16 cellular contexts compared by ENCODE assay signal in genomic region chr4:52873191-52873590, GRCh38. TPM values are rescaled to one million over a fixed set of nuclear protein-coding genes. Genes with fewer than 3 reads are reported as not detected.
DNase-seq lines count a peak whose midpoint lies in the region; ATAC-seq and TF ChIP-seq lines count a peak whose summit lies in the region.
"Had no signal": no experiment of that assay in that cellular context is flagged by ENCODE, and none has a peak within 500 bp of the region (broad histone marks: within the 10 kb centered on the region; RNA-seq: fewer than 3 reads in every experiment).

No MANE protein-coding gene starts in this region.

- H3K4me1 ChIP-seq in HUES6 (ENCODE audit: control insufficient read depth, insufficient read depth, low read length) (peaks cover 50% of the 10 kb centered on the region), stomach (peaks cover 6 to 38% (median 17%) of the 10 kb centered on the region in 4 donors)
- H3K4me1 ChIP-seq: parathyroid adenoma had no signal

- DNase-seq in SK-MEL-5 (ENCODE audit: low read depth, low spot score) (peak; percentile 60), left kidney (ENCODE audit: low read depth, low spot score) (peak; percentile 75), stomach (peak; percentile 28), NCI-H1694 (lab: John Stamatoyannopoulos, UW) (no peak), KG1 (lab: John Stamatoyannopoulos, UW) (no peak)
- DNase-seq: activated CD4-positive, alpha-beta T cell treated with anti-CD3 and anti-CD28 coated beads, Interleukin-2, amount 10 ng/mL, durations not matched to agents 24 days and 14 days; activated naive CD8-positive, alpha-beta T cell treated with anti-CD3 and anti-CD28 coated beads for 36 hours; activated T-cell treated with anti-CD3 and anti-CD28 coated beads, Interleukin-2, amount 50 U/mL, for 1 hour; EL; NCI-H1048; NCI-H446 had no signal

- WGBS in stomach, 5 donors = 34 to 58% (median 35%) methylated on average over 1 of the region's 1 CpG

- no peak for TF ChIP-seq CTCF in stomach (IDR thresholded peaks at IDR 0.05)

- no peak overlapping the region for H3K9ac ChIP-seq in HUES6 (ENCODE audit: low read length)
- H3K9ac ChIP-seq: parathyroid adenoma had no signal

- no peak for TF ChIP-seq EP300 in stomach (IDR thresholded peaks at IDR 0.05)

- no peaks in the 10 kb centered on the region for H3K27me3 ChIP-seq in HUES6 (ENCODE audit: control insufficient read depth, insufficient read depth, low read length)
- no peaks in the 10 kb centered on the region for H3K27me3 ChIP-seq in stomach

- H3K27ac ChIP-seq in HUES6 (ENCODE audit: low read depth, low read length) (0 out of 2 replicates have a peak overlapping the region, but pooled peaks have one; percentile 9), stomach (no peak overlapping the region)
- H3K27ac ChIP-seq: parathyroid adenoma, thoracic aorta had no signal

- no peak overlapping the region; the same call in 1 of the 2 replicates for H3K4me3 ChIP-seq in HUES6 (ENCODE audit: low read depth, low read length)
- H3K4me3 ChIP-seq in stomach = no peak overlapping the region
- H3K4me3 ChIP-seq: thoracic aorta had no signal

- H3K36me3 ChIP-seq in HUES6 (ENCODE audit: control insufficient read depth, insufficient read depth, low read length) (no peaks in the 10 kb centered on the region), stomach (no peaks in the 10 kb centered on the region)
- H3K36me3 ChIP-seq: thoracic aorta had no signal

- no peak for TF ChIP-seq POLR2A in stomach (IDR thresholded peaks at IDR 0.05)

- intact Hi-C loops in stomach (cut with DNase I; ENCODE audit: low total_unique reads) = no loop called here

- H3K9me3 ChIP-seq in HUES6 (ENCODE audit: control insufficient read depth, insufficient read depth, low read depth, low read length) = no peaks in the 10 kb centered on the region
- H3K9me3 ChIP-seq in stomach = no peaks in the 10 kb centered on the region
- H3K9me3 ChIP-seq: thoracic aorta had no signal

- ATAC-seq in GM18858 (IDR thresholded peaks at IDR 0.05; ENCODE audit: unreplicated experiment) = no peak
- ATAC-seq: Panc1 had no signal

- in situ Hi-C loops in SK-MEL-5 (cut with HindIII; ENCODE audit: low pct_unique_long_range_greater_than_20kb, low sequenced_read_pairs) = no loop called here

RNA-seq across cellular contexts. Expression of gene RASL11B, which starts 11.1 kb away (rescaled TPM):
- 0.05 and 0.32 TPM in 2 replicates for total RNA-seq in SK-MEL-5 (2014; rRNA removed; shearing (Covaris generic))
- 0.45 and 1.0 TPM in 2 replicates for polyA plus RNA-seq in SK-MEL-5 (2015; cell fraction: cytosol; rRNA removed)
- 0.37 and 0.93 TPM in 2 replicates for polyA plus RNA-seq in SK-MEL-5 (2015; cell fraction: nucleus; rRNA removed)
- total RNA-seq in stomach = 1 to 10 TPM in 4 of 5 donors, not detected in 1; 1.2 to 6.4 (median 4.9) TPM
- polyA plus RNA-seq in stomach = 1 to 10 TPM in 2 of 3 donors, under 1 TPM in 1; 0.83 to 2.9 (median 1.8) TPM

Comparison
In these comparisons a context has a peak if more than half of its experiments do, and no peak if none do; other contexts are left out.
1. DNase-seq: peak in SK-MEL-5 (single experiment), left kidney (single experiment) and stomach (single experiment); none in NCI-H1694 (single experiment) and KG1 (single experiment).